ENCODE assay signal across 1 cellular context in genomic region chr16:87583453-87584131, GRCh38.
TF ChIP-seq lines count a peak whose summit lies in the region.

No MANE protein-coding gene starts in this region.

TF ChIP-seq in HepG2, 621 proteins besides CTCF, POLR2A, EP300 and RAD21:
- TF ChIP-seq ZNF687 (CRISPR knock-in tag; IDR thresholded peaks at IDR 0.05) (peak; percentile 22; the same call in 1 of the 2 replicates), GATAD2A (CRISPR knock-in tag; IDR thresholded peaks at IDR 0.05) (no peak), BHLHE40 (IDR thresholded peaks at IDR 0.05; ENCODE audit: low read length) (peak; percentile 61), HNF4A (CRISPR knock-in tag; IDR thresholded peaks at IDR 0.05) (peak; percentile 11; the same call in 1 of the 2 replicates), POGK (CRISPR knock-in tag; conservative IDR thresholded peaks at IDR 0.05) (peak; percentile 67; the same call in 1 of the 2 replicates), SP5 (CRISPR knock-in tag; IDR thresholded peaks at IDR 0.05; ENCODE audit: borderline replicate concordance, low read depth) (no peak), MNT (IDR thresholded peaks at IDR 0.05) (peak; percentile 94), ZNF644 (CRISPR knock-in tag; IDR thresholded peaks at IDR 0.05; ENCODE audit: low read depth) (no peak), ZNF839 (CRISPR knock-in tag; IDR thresholded peaks at IDR 0.05; ENCODE audit: borderline replicate concordance) (no peak)
